22 cellular contexts compared by ENCODE assay signal in the genomic region with DNA sequence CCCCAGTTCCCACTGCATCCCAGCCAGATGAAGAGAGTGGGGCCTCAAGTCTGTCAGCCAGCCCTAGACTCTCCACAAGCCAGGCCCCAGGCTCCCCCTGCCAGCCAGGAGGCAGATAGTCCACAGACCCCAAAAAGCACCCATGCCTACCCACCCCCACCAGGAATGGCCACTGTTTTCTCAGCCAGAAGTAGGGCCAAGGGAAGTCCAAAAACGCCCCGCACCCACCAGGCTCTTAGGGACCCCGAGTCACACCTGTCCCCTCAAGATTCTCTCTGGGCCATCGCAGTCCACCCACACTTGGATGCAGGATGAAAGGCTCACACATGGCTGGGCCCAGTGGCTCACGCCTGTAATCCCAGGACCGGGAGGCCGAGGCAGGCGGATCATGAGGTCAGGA.
"Had no signal": no experiment of that assay in that cellular context is flagged by ENCODE, and none has a peak within 500 bp of the region (broad histone marks: within the 10 kb centered on the region; RNA-seq: fewer than 3 reads in every experiment).

No MANE protein-coding gene starts in this region.

- H3K4me3 ChIP-seq: coronary artery, gastrocnemius medialis, mucosa of descending colon, transverse colon, vagina had no signal

- H3K27ac ChIP-seq: brain microvascular endothelial cell, coronary artery, transverse colon, vagina had no signal

- H3K27me3 ChIP-seq: brain microvascular endothelial cell, gastrocnemius medialis, transverse colon, vagina had no signal

- H3K4me1 Mint-ChIP-seq: central memory CD8-positive, alpha-beta T cell had no signal

- H3K4me3 Mint-ChIP-seq: activated naive CD4-positive, alpha-beta T cell treated with anti-CD3 and anti-CD28 coated beads for 36 hours; activated T-cell treated with anti-CD3 and anti-CD28 coated beads, Interleukin-2, amount 50 U/mL, for 4 hours; central memory CD8-positive, alpha-beta T cell; memory B cell; naive B cell had no signal

- H3K9me3 ChIP-seq: gastrocnemius medialis, mucosa of descending colon, transverse colon, vagina had no signal

- H3K9me3 Mint-ChIP-seq: activated naive CD4-positive, alpha-beta T cell treated with anti-CD3 and anti-CD28 coated beads for 36 hours; activated T-cell treated with anti-CD3 and anti-CD28 coated beads, Interleukin-2, amount 50 U/mL, for 4 hours; central memory CD8-positive, alpha-beta T cell; memory B cell; naive B cell had no signal

- H3K36me3 ChIP-seq: brain microvascular endothelial cell, gastrocnemius medialis, transverse colon, vagina had no signal

- ATAC-seq: activated T-cell treated with anti-CD3 and anti-CD28 coated beads, Interleukin-2, amount 50 U/mL, for 4 hours; esophagus mucosa; gastrocnemius medialis; mucosa of descending colon; stimulated activated naive CD8-positive, alpha-beta T cell treated with anti-CD3 and anti-CD28 coated beads, Interleukin-15, Interleukin-2, amounts not matched to agents 100 U/mL and 50 U/mL, for 24 hours had no signal

- H3K36me3 Mint-ChIP-seq: memory B cell, naive B cell had no signal

- DNase-seq: activated CD4-positive, alpha-beta T cell treated with anti-CD3 and anti-CD28 coated beads for 48 hours; activated CD4-positive, CD25-positive, alpha-beta regulatory T cell; activated CD8-positive, alpha-beta memory T cell treated with anti-CD3 and anti-CD28 coated beads, Interleukin-2, amount 50 U/mL, for 4 hours; activated naive CD4-positive, alpha-beta T cell treated with anti-CD3 and anti-CD28 coated beads for 36 hours; activated T-cell treated with anti-CD3 and anti-CD28 coated beads, Interleukin-2, amount 50 U/mL, for 4 hours; brain microvascular endothelial cell; gastrocnemius medialis; head of caudate nucleus; kidney glomerular epithelial cell; naive B cell; stimulated activated CD4-positive, alpha-beta T cell treated with anti-CD3 and anti-CD28 coated beads, Interleukin-12 subunit alpha, Interleukin-12 subunit beta, amount 100 ng/mL, for 4 hours; stimulated activated CD4-positive, alpha-beta T cell treated with anti-CD3 and anti-CD28 coated beads, Interleukin-1b, Interleukin-23, amount 100 ng/mL, for 48 hours; stimulated activated naive CD8-positive, alpha-beta T cell treated with anti-CD3 and anti-CD28 coated beads, Interleukin-15, Interleukin-2, amounts not matched to agents 100 U/mL and 50 U/mL, for 24 hours; T-helper 1 cell; T-helper 9 cell; transverse colon had no signal

- H3K27ac Mint-ChIP-seq: activated naive CD4-positive, alpha-beta T cell treated with anti-CD3 and anti-CD28 coated beads for 36 hours; memory B cell; naive B cell had no signal
